In genomic region chr12:53159195-53159834, GRCh38 we compare ENCODE assay signal across 8 cellular contexts. TPM values are rescaled to one million over a fixed set of nuclear protein-coding genes. Genes with fewer than 3 reads are reported as not detected.
DNase-seq lines count a peak whose midpoint lies in the region; ATAC-seq, FAIRE-seq and TF ChIP-seq lines count a peak whose summit lies in the region.

No MANE protein-coding gene starts in this region.

- ATAC-seq in HG03159 (IDR thresholded peaks at IDR 0.05; ENCODE audit: unreplicated experiment), result peak; percentile 72
- no peak for ATAC-seq in GM19467 (IDR thresholded peaks at IDR 0.05; ENCODE audit: unreplicated experiment)

- peak; percentile 98 for FAIRE-seq in GM12891 (lab: Jason Lieb, UNC)

- DNase-seq in GM12891 (ENCODE audit: insufficient read length, low spot score) (peak; percentile 90), NCI-H446 (lab: John Stamatoyannopoulos, UW) (peak; percentile 58 to 77), cardiac fibroblast (ENCODE audit: low read depth in 2 of 2) (peak; percentile 83 to 84), kidney epithelial cell (ENCODE audit: low read depth) (no peak)
- peak; percentile 82 for DNase-seq in activated CD4-positive, CD25-positive, alpha-beta regulatory T cell treated with anti-CD3 and anti-CD28 coated beads, Interleukin-2, amount 50 U/mL, for 16 hours (ENCODE audit: low read depth, low spot score)
- peak; percentile 81 for DNase-seq in stimulated activated CD4-positive, alpha-beta T cell treated with anti-CD3 and anti-CD28 coated beads, Interleukin-2, amount 100 ng/mL, for 4 hours (ENCODE audit: low read depth)

- H3K4me3 ChIP-seq in cardiac fibroblast (replicated peaks in 1 of 2; ENCODE audit: low read depth in 2 of 2, low read length in 2 of 2) (no peak overlapping the region), kidney epithelial cell (ENCODE audit: low read depth, low read length) (no peak overlapping the region)

- peak; percentile 99 for TF ChIP-seq CTCF in cardiac fibroblast (IDR thresholded peaks at IDR 0.05; ENCODE audit: low read depth, low read length)
- peak; percentile 99 for TF ChIP-seq CTCF in kidney epithelial cell (IDR thresholded peaks at IDR 0.05; ENCODE audit: insufficient read depth, low read length, poor library complexity, severe bottlenecking)

- no peaks in the 10 kb centered on the region for H3K27me3 ChIP-seq in kidney epithelial cell (ENCODE audit: control insufficient read depth, insufficient read depth, low read length)

- H3K36me3 ChIP-seq in kidney epithelial cell (ENCODE audit: control insufficient read depth, insufficient read depth, low read length), result no peaks in the 10 kb centered on the region

- TF ChIP-seq POLR2A in GM12891 (IDR thresholded peaks at IDR 0.05; ENCODE audit: low read depth, low read length), result no peak

TF ChIP-seq in GM12891, 5 proteins besides CTCF, POLR2A, EP300 and RAD21:
- no peak for TF ChIP-seq POLR2AphosphoS5 (IDR thresholded peaks at IDR 0.05; ENCODE audit: low read depth, low read length)
- TF ChIP-seq PAX5 (IDR thresholded peaks at IDR 0.05; ENCODE audit: insufficient read depth, low read length, severe bottlenecking), result no peak
- no peak for TF ChIP-seq TAF1 (IDR thresholded peaks at IDR 0.05; ENCODE audit: low read depth, low read length)
- TF ChIP-seq SPI1 (IDR thresholded peaks at IDR 0.05; ENCODE audit: low read depth, low read length), result no peak
- no peak for TF ChIP-seq POU2F2 (IDR thresholded peaks at IDR 0.05; ENCODE audit: low read depth, low read length)
TF ChIP-seq in GM12891: peak in this region for 0.

RNA-seq across cellular contexts. Expression of gene ZNF740, which starts 21.2 kb away (rescaled TPM):
- 10.6 TPM for polyA plus RNA-seq in GM12891 (2012; ENCODE audit: low read depth, missing spikeins)
- total RNA-seq in kidney epithelial cell, result 9.1 and 9.9 TPM in 2 replicates

RNA-seq across cellular contexts. Expression of gene CSAD, which starts 21.4 kb away (rescaled TPM):
- 8.6 TPM for polyA plus RNA-seq in GM12891 (2012; ENCODE audit: low read depth, missing spikeins)
- 5.3 and 9.1 TPM in 2 replicates for total RNA-seq in kidney epithelial cell

RNA-seq across cellular contexts. Expression of gene ITGB7, which starts 47.7 kb away (rescaled TPM):
- 154 TPM for polyA plus RNA-seq in GM12891 (2012; ENCODE audit: low read depth, missing spikeins)
- total RNA-seq in kidney epithelial cell, result 0.75 and 1.6 TPM in 2 replicates

RNA-seq across cellular contexts. Expression of gene SOAT2, which starts 56.0 kb away (rescaled TPM):
- not detected for polyA plus RNA-seq in GM12891 (2012; ENCODE audit: low read depth, missing spikeins)
- total RNA-seq in kidney epithelial cell, result 0.07 TPM in 1 of 2 replicates, not detected in the other
